Comparison of ENCODE assay signal across 22 cellular contexts in genomic region chr1:164838786-164839185, GRCh38.
DNase-seq lines count a peak whose midpoint lies in the region; ATAC-seq and TF ChIP-seq lines count a peak whose summit lies in the region.
"Had no signal": no experiment of that assay in that cellular context is flagged by ENCODE, and none has a peak within 500 bp of the region (broad histone marks: within the 10 kb centered on the region; RNA-seq: fewer than 3 reads in every experiment).

No MANE protein-coding gene starts in this region.

- no peaks in the 10 kb centered on the region for H3K27me3 ChIP-seq in uterus

- peak overlapping the region; percentile 41 to 64 for H3K27ac ChIP-seq in uterus
- H3K27ac ChIP-seq: RWPE1 had no signal

- H3K9me3 Mint-ChIP-seq in Calu3 (ENCODE audit: low read depth, unreplicated experiment), result no peaks in the 10 kb centered on the region

- H3K4me1 Mint-ChIP-seq in Calu3 (ENCODE audit: low read depth, unreplicated experiment), result no peaks in the 10 kb centered on the region
- H3K4me1 Mint-ChIP-seq: B cell had no signal

- no peak for ATAC-seq in GM19395 (IDR thresholded peaks at IDR 0.05; ENCODE audit: unreplicated experiment)
- ATAC-seq: GM12878, HCT116, PC-3 had no signal

- TF ChIP-seq CTCF in epithelial cell of esophagus (IDR thresholded peaks at IDR 0.05; ENCODE audit: insufficient read depth, low read depth, low read length, missing control alignments) (no peak), uterus (IDR thresholded peaks at IDR 0.05) (no peak), Calu3 (IDR thresholded peaks at IDR 0.05; ENCODE audit: unreplicated experiment) (no peak)

- no peaks in the 10 kb centered on the region for H3K36me3 ChIP-seq in uterus
- H3K36me3 ChIP-seq: MG63 had no signal

- CTCF ChIA-PET in Calu3 (lab: Charles Lee), result no interaction called here

- H3K27ac Mint-ChIP-seq in Calu3 (ENCODE audit: unreplicated experiment), result no peak overlapping the region
- H3K27ac Mint-ChIP-seq: B cell had no signal

- intact Hi-C loops in uterus (cut with DNase I; ENCODE audit: low total_unique reads), result no loop called here
- intact Hi-C loops in Calu3 (cut with micrococcal nuclease; ENCODE audit: unreplicated experiment), result no loop called here

- no peak for TF ChIP-seq POLR2A in uterus (IDR thresholded peaks at IDR 0.05)

- H3K4me1 ChIP-seq in uterus, result peaks cover 13 to 34% of the 10 kb centered on the region in 2 donors

- H3K4me3 ChIP-seq in epithelial cell of esophagus (ENCODE audit: low read length) (no peak overlapping the region), uterus (no peak overlapping the region)
- H3K4me3 ChIP-seq: GM12878, MG63 had no signal

- H3K9me3 ChIP-seq in uterus, result no peaks in the 10 kb centered on the region
- H3K9me3 ChIP-seq: MG63 had no signal

- H3K4me3 Mint-ChIP-seq in Calu3 (ENCODE audit: low read depth, unreplicated experiment), result no peak overlapping the region
- H3K4me3 Mint-ChIP-seq: B cell had no signal

- no peaks in the 10 kb centered on the region for H3K27me3 Mint-ChIP-seq in Calu3 (ENCODE audit: unreplicated experiment)

- BruUV-seq in Calu3 (replicated peaks; lab: Mats Ljungman, UMichigan), result no TSS peak

- H3K36me3 Mint-ChIP-seq in Calu3 (ENCODE audit: insufficient read depth, unreplicated experiment), result no peaks in the 10 kb centered on the region

- DNase-seq in NCI-H1694 (lab: John Stamatoyannopoulos, UW) (peak; percentile 82), NCI-H1694 treated with DMSO at 0.1 percent for 48 hours (lab: John Stamatoyannopoulos, UW) (no peak), NCI-H1436 (lab: John Stamatoyannopoulos, UW) (peak; percentile 65), epithelial cell of esophagus (ENCODE audit: low read depth) (peak; percentile 73), uterus (no peak), Calu3 (no peak), NCI-H1092 (lab: John Stamatoyannopoulos, UW) (no peak)
- DNase-seq: 8988T, DMS153, EL, GOT3, IMR-90, MG63, NCI-H1048, NCI-H2029 treated with DMSO at 0.1 percent for 48 hours, NCI-H82, PC-3 had no signal

Comparison
In these comparisons a context has a peak if more than half of its experiments do, and no peak if none do; other contexts are left out.
1. DNase-seq: peak in NCI-H1694 (single experiment), NCI-H1436 (single experiment) and epithelial cell of esophagus (single experiment); none in NCI-H1694 treated with DMSO at 0.1 percent for 48 hours (single experiment), uterus (0 of 2), Calu3 (single experiment) and NCI-H1092 (single experiment).